In the genomic region with DNA sequence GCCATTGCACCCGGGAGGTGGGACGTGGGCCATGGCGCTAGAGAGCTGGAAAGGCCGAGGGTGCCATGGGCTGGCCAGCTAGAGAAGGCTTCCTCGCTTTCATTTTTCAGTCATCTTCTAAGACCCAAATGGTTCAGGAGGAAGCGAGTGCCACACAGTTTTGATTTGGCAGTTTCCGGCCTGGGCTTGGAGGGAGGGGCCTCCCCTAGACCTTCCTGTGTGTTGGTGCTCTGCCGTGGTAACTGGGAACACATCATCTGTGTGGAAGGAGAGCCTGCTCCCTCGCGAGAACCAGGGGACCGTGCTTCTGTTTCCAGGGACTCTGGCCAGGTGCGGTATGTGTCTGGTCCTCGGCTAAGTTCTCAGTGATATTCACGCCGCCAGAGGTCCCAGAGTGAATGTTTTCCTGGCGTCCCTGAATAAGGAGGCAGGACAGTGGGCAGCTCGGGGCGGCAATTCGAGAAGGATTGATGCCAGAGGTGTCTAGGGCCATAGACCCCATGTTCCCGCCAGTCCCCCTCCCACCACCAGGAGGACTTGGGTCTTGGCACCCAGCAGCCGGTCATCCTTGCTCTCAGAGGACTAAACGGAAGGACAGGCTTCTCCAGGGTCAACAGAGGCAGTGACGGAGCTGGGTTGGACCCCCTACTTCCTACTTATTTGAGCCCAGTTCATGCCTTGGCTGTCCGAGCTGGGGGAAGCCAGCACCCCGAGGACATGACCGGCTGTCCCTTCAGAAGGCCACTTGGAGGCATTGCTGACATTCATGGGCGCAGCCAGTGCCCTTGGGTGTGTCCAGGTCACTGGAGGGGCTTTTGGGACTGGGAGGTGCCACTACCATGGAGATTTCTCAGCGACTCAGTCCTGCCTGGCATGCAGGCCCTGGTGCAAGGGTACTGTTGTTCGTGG, we compare ENCODE assay signal across 8 cellular contexts. TPM values are rescaled to one million over a fixed set of nuclear protein-coding genes. Genes with fewer than 3 reads are reported as not detected.
A peak's percentile ranks its signal among the peaks of the same experiment; 100 is the strongest.
DNase-seq lines count a peak whose midpoint lies in the region; ATAC-seq and TF ChIP-seq lines count a peak whose summit lies in the region.

No MANE protein-coding gene starts in this region.

- H4K12ac ChIP-seq in trophoblast cell (ENCODE audit: low read depth, low read length) = no peak overlapping the region

- no peak overlapping the region for H3K4ac ChIP-seq in trophoblast cell (ENCODE audit: low read depth, low read length)

- peaks cover 5% of the 10 kb centered on the region for H3K4me1 ChIP-seq in rectal smooth muscle tissue (ENCODE audit: control insufficient read depth, insufficient read depth, low read length)
- H3K4me1 ChIP-seq in trophoblast cell (ENCODE audit: control insufficient read depth in 1 of 2, insufficient read depth in 2 of 2, low read length in 2 of 2) = peaks cover 7 to 12% of the 10 kb centered on the region in 2 experiments

- H3K27me3 ChIP-seq in GM06990 (replicated peaks; ENCODE audit: control insufficient read depth, insufficient read depth, low read length) = no peaks in the 10 kb centered on the region
- peaks cover 5% of the 10 kb centered on the region for H3K27me3 ChIP-seq in rectal smooth muscle tissue (ENCODE audit: control insufficient read depth, insufficient read depth, low read length)
- peaks cover 25% of the 10 kb centered on the region for H3K27me3 ChIP-seq in trophoblast cell (ENCODE audit: insufficient read depth, low read length)

- peak; percentile 8 for TF ChIP-seq CTCF in GM06990 (IDR thresholded peaks at IDR 0.05; ENCODE audit: insufficient read depth, low read length, poor library complexity, severe bottlenecking)
- TF ChIP-seq CTCF in astrocyte of the spinal cord (IDR thresholded peaks at IDR 0.05; ENCODE audit: low read depth, low read length) = peak; percentile 5

- H3K36me3 ChIP-seq in GM06990 (ENCODE audit: control insufficient read depth, insufficient read depth, low read length) = peaks cover 10% of the 10 kb centered on the region
- H3K36me3 ChIP-seq in rectal smooth muscle tissue (ENCODE audit: control insufficient read depth, insufficient read depth, low read length) = no peaks in the 10 kb centered on the region
- no peaks in the 10 kb centered on the region for H3K36me3 ChIP-seq in trophoblast cell (ENCODE audit: control insufficient read depth in 1 of 2, insufficient read depth in 2 of 2, low read length in 2 of 2)

- no peak overlapping the region for H2AK5ac ChIP-seq in trophoblast cell (ENCODE audit: low read length)

- no peak overlapping the region for H2BK120ac ChIP-seq in trophoblast cell (ENCODE audit: insufficient read depth, low read length, poor library complexity)

- H3K14ac ChIP-seq in trophoblast cell (ENCODE audit: low read length) = no peak overlapping the region

- H3K4me3 ChIP-seq in GM06990 (replicated peaks; ENCODE audit: low read depth, low read length) (peak overlapping the region; percentile 87), astrocyte of the spinal cord (ENCODE audit: low read depth, low read length) (no peak overlapping the region), rectal smooth muscle tissue (ENCODE audit: low read length) (peak overlapping the region; percentile 41), trophoblast cell (ENCODE audit: low read depth, low read length) (no peak overlapping the region)

- WGBS in trophoblast cell (ENCODE audit: extremely low coverage, insufficient coverage, insufficient read length) = no CpG with 5 or more reads among the region's 29 CpGs

- H3K23ac ChIP-seq in trophoblast cell (ENCODE audit: low read length) = no peak overlapping the region

- H4K8ac ChIP-seq in trophoblast cell (ENCODE audit: low read depth, low read length) = no peak overlapping the region

- no peak overlapping the region for H2BK5ac ChIP-seq in trophoblast cell (ENCODE audit: low read depth, low read length, poor library complexity)

- no peak overlapping the region for H3K27ac ChIP-seq in rectal smooth muscle tissue (ENCODE audit: low read depth, low read length)
- no peak overlapping the region for H3K27ac ChIP-seq in trophoblast cell (ENCODE audit: low read depth, low read length)

- H2AFZ ChIP-seq in trophoblast cell (ENCODE audit: insufficient read depth, low read length, poor library complexity) = no peak overlapping the region

- peaks cover 2% of the 10 kb centered on the region for H3K9me3 ChIP-seq in trophoblast cell (ENCODE audit: insufficient read depth, low read depth, low read length)

- no peak overlapping the region for H3K18ac ChIP-seq in trophoblast cell (ENCODE audit: low read length)

- peaks cover 5% of the 10 kb centered on the region for H3K79me2 ChIP-seq in trophoblast cell (ENCODE audit: control insufficient read depth, insufficient read depth, low read length, poor library complexity)

- peak; percentile 49 for DNase-seq in GM06990 (ENCODE audit: extremely low read depth, insufficient read length)
- DNase-seq in T-helper 22 cell (ENCODE audit: low read depth) = peak; percentile 63
- DNase-seq in astrocyte of the spinal cord (ENCODE audit: low read depth, low spot score) = no peak
- no peak for DNase-seq in NCI-H510A (lab: John Stamatoyannopoulos, UW)
- DNase-seq in trophoblast cell = no peak

- no peak overlapping the region for H3K4me2 ChIP-seq in trophoblast cell (ENCODE audit: low read length)

- H2BK12ac ChIP-seq in trophoblast cell (ENCODE audit: low read length) = no peak overlapping the region

- ATAC-seq in HG03432 (IDR thresholded peaks at IDR 0.05; ENCODE audit: unreplicated experiment) (no peak), HG02623 (IDR thresholded peaks at IDR 0.05; ENCODE audit: unreplicated experiment) (no peak)

- peaks cover 4% of the 10 kb centered on the region for H3K79me1 ChIP-seq in trophoblast cell (ENCODE audit: low read length)

- H3K9ac ChIP-seq in rectal smooth muscle tissue (ENCODE audit: low read length) (no peak overlapping the region), trophoblast cell (ENCODE audit: low read length) (no peak overlapping the region)

- H4K91ac ChIP-seq in trophoblast cell (ENCODE audit: low read depth, low read length) = no peak overlapping the region

- in situ Hi-C loops in astrocyte of the spinal cord (cut with HindIII; ENCODE audit: low sequenced_read_pairs) = no loop called here

RNA-seq across cellular contexts. Expression of a gene that starts 2.7 kb away (rescaled TPM):
- 2.2 and 2.4 TPM in 2 replicates for polyA plus RNA-seq in trophoblast cell (2013)

RNA-seq across cellular contexts. Expression of a gene that starts 50.7 kb away (rescaled TPM):
- polyA plus RNA-seq in trophoblast cell (2013) = 0.55 and 0.57 TPM in 2 replicates

Comparison
In these comparisons a context has a peak if more than half of its experiments do, and no peak if none do; other contexts are left out.
1. DNase-seq: peak in GM06990 (single experiment) and T-helper 22 cell (single experiment); none in astrocyte of the spinal cord (single experiment), NCI-H510A (single experiment) and trophoblast cell (0 of 2).
2. H3K4me3 ChIP-seq: peak in GM06990 (single experiment) and rectal smooth muscle tissue (single experiment); none in astrocyte of the spinal cord (single experiment) and trophoblast cell (single experiment).